ENCODE assay signal across 8 cellular contexts in genomic region chr17:45584092-45585036, GRCh38.
DNase-seq lines count a peak whose midpoint lies in the region; ATAC-seq, FAIRE-seq and TF ChIP-seq lines count a peak whose summit lies in the region.

No MANE protein-coding gene starts in this region.

- peak; percentile 56 for DNase-seq in T follicular helper cell (ENCODE audit: low read depth)
- DNase-seq in breast epithelium (ENCODE audit: low spot score in 2 of 2) = peak in 1 of 2 donors; percentile 76
- no peak for DNase-seq in keratinocyte (ENCODE audit: low read depth, low spot score)
- DNase-seq in stimulated activated CD4-positive, alpha-beta T cell treated with anti-CD3 and anti-CD28 coated beads, Interleukin-1b, Interleukin-23, amount 100 ng/mL, for 1 hour (ENCODE audit: low read depth in 2 of 2) = peak; percentile 30 to 50
- no peak for DNase-seq in NCI-H446 (lab: John Stamatoyannopoulos, UW)
- DNase-seq in KG1 (lab: John Stamatoyannopoulos, UW) = no peak

- no peaks in the 10 kb centered on the region for H4K20me1 ChIP-seq in keratinocyte (ENCODE audit: control insufficient read depth, extremely low read depth, insufficient read depth, low read length)

- H3K9me3 ChIP-seq in breast epithelium (no peaks in the 10 kb centered on the region), keratinocyte (ENCODE audit: control insufficient read depth, low read depth, low read length) (no peaks in the 10 kb centered on the region)

- ATAC-seq in GM18861 (IDR thresholded peaks at IDR 0.05; ENCODE audit: unreplicated experiment) (peak; percentile 45), HG03060 (IDR thresholded peaks at IDR 0.05; ENCODE audit: low read depth, unreplicated experiment) (peak; percentile 29)

- H3K4me1 ChIP-seq in breast epithelium = no peaks in the 10 kb centered on the region
- peaks cover 23% of the 10 kb centered on the region for H3K4me1 ChIP-seq in keratinocyte (ENCODE audit: control insufficient read depth, extremely low read depth, insufficient read depth, low read length)

- no peak for TF ChIP-seq POLR2A in breast epithelium (IDR thresholded peaks at IDR 0.05)

- H3K27ac ChIP-seq in breast epithelium (peak overlapping the region; percentile 81 to 83), keratinocyte (ENCODE audit: control insufficient read depth, insufficient read depth, low read length) (peak overlapping the region; percentile 89)

- H2AFZ ChIP-seq in keratinocyte (ENCODE audit: control insufficient read depth, low read length) = peak overlapping the region; percentile 74

- FAIRE-seq in keratinocyte (lab: Jason Lieb, UNC) = no peak

- peak overlapping the region; percentile 98 for H3K4me2 ChIP-seq in keratinocyte (ENCODE audit: control insufficient read depth, extremely low read depth, insufficient read depth, low read depth, low read length)

- H3K9me1 ChIP-seq in keratinocyte (ENCODE audit: control insufficient read depth, extremely low read depth, insufficient read depth, low read length) = no peaks in the 10 kb centered on the region

- intact Hi-C loops in breast epithelium (cut with DNase I; ENCODE audit: low total_unique reads) = no loop called here

- H3K36me3 ChIP-seq in breast epithelium = no peaks in the 10 kb centered on the region
- H3K36me3 ChIP-seq in keratinocyte (ENCODE audit: control insufficient read depth in 2 of 2, extremely low read depth in 1 of 2, insufficient read depth in 2 of 2, low read length in 2 of 2) = no peaks in the 10 kb centered on the region

- H3K27me3 ChIP-seq in breast epithelium = no peaks in the 10 kb centered on the region
- H3K27me3 ChIP-seq in keratinocyte (ENCODE audit: control insufficient read depth, extremely low read depth, insufficient read depth, low read length) = no peaks in the 10 kb centered on the region

- H3K9ac ChIP-seq in keratinocyte (ENCODE audit: control insufficient read depth, extremely low read depth, insufficient read depth, low read length) = peak overlapping the region; percentile 82

- H3K4me3 ChIP-seq in breast epithelium (peak overlapping the region; percentile 58 to 79 (median 64)), keratinocyte (ENCODE audit: control insufficient read depth in 2 of 3, extremely low read depth in 1 of 3, insufficient read depth in 2 of 3, low read depth in 1 of 3, low read length in 3 of 3) (peak overlapping the region; percentile 53 to 88 (median 83))

- TF ChIP-seq CTCF in breast epithelium (IDR thresholded peaks at IDR 0.05) = no peak
- no peak for TF ChIP-seq CTCF in keratinocyte (optimal IDR thresholded peaks at IDR 0.05 in 1 of 3, IDR thresholded peaks at IDR 0.05 in 1 of 3, conservative IDR thresholded peaks at IDR 0.05 in 1 of 3; ENCODE audit: extremely low read depth in 1 of 3, insufficient read depth in 2 of 3, low read length in 3 of 3)

- dilution Hi-C loops in keratinocyte (cut with MboI; ENCODE audit: extremely low pct_ligation_motif_present, low sequenced_read_pairs) = no loop called here

- peaks cover 3% of the 10 kb centered on the region for H3K79me2 ChIP-seq in keratinocyte (ENCODE audit: control insufficient read depth, insufficient read depth, low read length)

Comparison
In these comparisons a context has a peak if more than half of its experiments do, and no peak if none do; other contexts are left out.
1. DNase-seq: peak in T follicular helper cell (single experiment) and stimulated activated CD4-positive, alpha-beta T cell treated with anti-CD3 and anti-CD28 coated beads, Interleukin-1b, Interleukin-23, amount 100 ng/mL, for 1 hour (2 of 2); none in keratinocyte (single experiment), NCI-H446 (0 of 2) and KG1 (single experiment).